ENCODE assay signal across 8 cellular contexts in genomic region chr4:112910109-112910736, GRCh38.
A peak's percentile ranks its signal among the peaks of the same experiment; 100 is the strongest.
DNase-seq lines count a peak whose midpoint lies in the region; ATAC-seq, FAIRE-seq and TF ChIP-seq lines count a peak whose summit lies in the region.

No MANE protein-coding gene starts in this region.

- no peak overlapping the region for H3K27ac ChIP-seq in OCI-LY7 (ENCODE audit: low read depth, low read length, poor library complexity, severe bottlenecking)

- intact Hi-C loops in sciatic nerve (cut with DNase I): no loop called here
- intact Hi-C loops in OCI-LY7 (cut with micrococcal nuclease; ENCODE audit: unreplicated experiment): no loop called here

- no peak for TF ChIP-seq POLR2A in GM12892 (IDR thresholded peaks at IDR 0.05; ENCODE audit: low read depth, low read length)

- H3K36me3 ChIP-seq in OCI-LY7 (ENCODE audit: insufficient read depth, low read length): no peaks in the 10 kb centered on the region

- CTCF ChIA-PET in OCI-LY7 (lab: Charles Lee; ENCODE audit: unreplicated experiment): no interaction called here

- no peaks in the 10 kb centered on the region for H3K4me1 ChIP-seq in OCI-LY7 (ENCODE audit: insufficient read depth, low read length, poor library complexity, severe bottlenecking)

- no peak overlapping the region for H3K4me2 ChIP-seq in OCI-LY7 (ENCODE audit: low read length)

- H3K79me2 ChIP-seq in OCI-LY7 (ENCODE audit: insufficient read depth, low read depth, low read length): no peaks in the 10 kb centered on the region

- DNase-seq in GM12892 (ENCODE audit: insufficient read length) (no peak), M059J (ENCODE audit: low read depth) (peak; percentile 28), fibroblast of the aortic adventitia (ENCODE audit: low read depth) (peak; percentile 89), sciatic nerve (ENCODE audit: low spot score) (no peak), SW 1271 (lab: John Stamatoyannopoulos, UW) (no peak), OCI-LY7 (ENCODE audit: low spot score) (no peak), NCI-H2107 treated with DMSO at 0.1 percent for 48 hours (lab: John Stamatoyannopoulos, UW; ENCODE audit: unreplicated experiment) (no peak)

- H3K9me3 ChIP-seq in OCI-LY7 (ENCODE audit: low read length): no peaks in the 10 kb centered on the region

- ATAC-seq in sciatic nerve (peak; percentile 73), HG02884 (IDR thresholded peaks at IDR 0.05; ENCODE audit: unreplicated experiment) (no peak)

- POLR2A ChIA-PET in OCI-LY7 (lab: Charles Lee): interaction anchor here (0.7 to 0.9 kb wide), 2 partner anchors 8 to 59 kb away, joined by 3 to 7 read pairs; no protein-coding TSS in a partner anchor

- no peaks in the 10 kb centered on the region for H4K20me1 ChIP-seq in OCI-LY7 (ENCODE audit: insufficient read depth, low read length)

- H3K4me3 ChIP-seq in fibroblast of the aortic adventitia (ENCODE audit: low read depth, low read length): peak overlapping the region; percentile 36
- no peak overlapping the region for H3K4me3 ChIP-seq in OCI-LY7 (ENCODE audit: low read depth, low read length, poor library complexity, severe bottlenecking)

- peak; percentile 61 for FAIRE-seq in GM12892 (lab: Jason Lieb, UNC)

- peak; percentile 47 for TF ChIP-seq CTCF in fibroblast of the aortic adventitia (IDR thresholded peaks at IDR 0.05; ENCODE audit: insufficient read depth, low read length)
- no peak for TF ChIP-seq CTCF in OCI-LY7 (conservative IDR thresholded peaks at IDR 0.05; ENCODE audit: low read length)

- H3K9me2 ChIP-seq in OCI-LY7 (ENCODE audit: insufficient read depth, low read length): no peaks in the 10 kb centered on the region

- H2AFZ ChIP-seq in OCI-LY7 (ENCODE audit: low read length): no peak overlapping the region

- BruUV-seq in OCI-LY7 (replicated peaks; lab: Mats Ljungman, UMichigan): no TSS peak

Comparison
In these comparisons a context has a peak if more than half of its experiments do, and no peak if none do; other contexts are left out.
1. DNase-seq: peak in M059J (single experiment) and fibroblast of the aortic adventitia (single experiment); none in GM12892 (single experiment), sciatic nerve (single experiment), SW 1271 (0 of 2), OCI-LY7 (single experiment) and NCI-H2107 treated with DMSO at 0.1 percent for 48 hours (single experiment).